ENCODE assay signal across 1 cellular context in genomic region chr17:7203391-7203790, GRCh38.
TF ChIP-seq lines count a peak whose summit lies in the region.

No MANE protein-coding gene starts in this region.

TF ChIP-seq in WTC11, 78 proteins besides CTCF, POLR2A, EP300 and RAD21 (continued from another document):
- no peak for TF ChIP-seq HMGXB4 (CRISPR knock-in tag; IDR thresholded peaks at IDR 0.05)
